In the genomic region with DNA sequence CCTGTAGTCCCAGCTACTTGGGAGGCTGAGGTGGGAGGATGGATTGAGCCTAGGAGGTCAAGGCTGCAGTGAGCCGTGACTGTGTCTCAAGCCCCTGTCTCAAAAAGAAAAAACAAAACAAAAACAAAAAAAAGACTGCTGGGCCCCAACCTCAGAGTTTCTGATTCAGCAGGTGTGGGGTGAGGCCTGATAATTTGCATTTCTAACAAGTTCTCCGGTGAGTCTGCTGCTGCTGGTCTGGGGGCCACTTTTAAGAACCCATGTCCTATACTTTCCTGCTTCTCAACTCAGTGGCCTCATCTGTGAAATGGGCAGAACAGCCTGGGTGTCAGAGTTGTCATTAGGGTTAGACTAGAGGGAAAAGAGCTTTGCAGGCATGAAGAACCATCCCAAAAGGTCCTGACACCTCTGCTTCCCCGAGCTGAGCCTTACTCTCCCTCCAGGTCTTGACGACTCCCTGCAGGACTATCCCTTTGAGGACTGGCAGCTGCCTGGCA, we compare ENCODE assay signal across 2 cellular contexts.
TF ChIP-seq lines count a peak whose summit lies in the region.

No MANE protein-coding gene starts in this region.

TF ChIP-seq in GM12878, 131 proteins besides CTCF, POLR2A, EP300 and RAD21:
- TF ChIP-seq TCF3 (IDR thresholded peaks at IDR 0.05; ENCODE audit: borderline replicate concordance, insufficient read depth, low read depth, low read length) (no peak), MYC (IDR thresholded peaks at IDR 0.05; ENCODE audit: insufficient read depth, insufficient read length, insufficient replicate concordance, low read length, severe bottlenecking) (no peak), WRNIP1 (IDR thresholded peaks at IDR 0.05; ENCODE audit: borderline replicate concordance, low read depth, low read length) (no peak), RBBP5 (conservative IDR thresholded peaks at IDR 0.05) (no peak), NR2C2 (IDR thresholded peaks at IDR 0.05; ENCODE audit: borderline replicate concordance, control insufficient read depth, insufficient read length, low read depth) (no peak), BCL11A (IDR thresholded peaks at IDR 0.05; ENCODE audit: low read depth, low read length) (no peak), HDGF (IDR thresholded peaks at IDR 0.05) (no peak), CREB1 (IDR thresholded peaks at IDR 0.05; ENCODE audit: low read depth) (no peak), ZNF274 (IDR thresholded peaks at IDR 0.05; ENCODE audit: insufficient read depth, insufficient read length) (no peak), SPI1 (IDR thresholded peaks at IDR 0.05; ENCODE audit: borderline replicate concordance, insufficient read depth, low read depth, low read length) (no peak), ESRRA (IDR thresholded peaks at IDR 0.05; ENCODE audit: low read length) (no peak), BACH1 (IDR thresholded peaks at IDR 0.05; ENCODE audit: borderline replicate concordance) (no peak)
- TF ChIP-seq, protein P1, sequence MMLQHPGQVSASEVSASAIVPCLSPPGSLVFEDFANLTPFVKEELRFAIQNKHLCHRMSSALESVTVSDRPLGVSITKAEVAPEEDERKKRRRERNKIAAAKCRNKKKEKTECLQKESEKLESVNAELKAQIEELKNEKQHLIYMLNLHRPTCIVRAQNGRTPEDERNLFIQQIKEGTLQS (IDR thresholded peaks at IDR 0.05; ENCODE audit: borderline replicate concordance, extremely low read depth, low read depth, low read length) = no peak
- TF ChIP-seq, protein P2, sequence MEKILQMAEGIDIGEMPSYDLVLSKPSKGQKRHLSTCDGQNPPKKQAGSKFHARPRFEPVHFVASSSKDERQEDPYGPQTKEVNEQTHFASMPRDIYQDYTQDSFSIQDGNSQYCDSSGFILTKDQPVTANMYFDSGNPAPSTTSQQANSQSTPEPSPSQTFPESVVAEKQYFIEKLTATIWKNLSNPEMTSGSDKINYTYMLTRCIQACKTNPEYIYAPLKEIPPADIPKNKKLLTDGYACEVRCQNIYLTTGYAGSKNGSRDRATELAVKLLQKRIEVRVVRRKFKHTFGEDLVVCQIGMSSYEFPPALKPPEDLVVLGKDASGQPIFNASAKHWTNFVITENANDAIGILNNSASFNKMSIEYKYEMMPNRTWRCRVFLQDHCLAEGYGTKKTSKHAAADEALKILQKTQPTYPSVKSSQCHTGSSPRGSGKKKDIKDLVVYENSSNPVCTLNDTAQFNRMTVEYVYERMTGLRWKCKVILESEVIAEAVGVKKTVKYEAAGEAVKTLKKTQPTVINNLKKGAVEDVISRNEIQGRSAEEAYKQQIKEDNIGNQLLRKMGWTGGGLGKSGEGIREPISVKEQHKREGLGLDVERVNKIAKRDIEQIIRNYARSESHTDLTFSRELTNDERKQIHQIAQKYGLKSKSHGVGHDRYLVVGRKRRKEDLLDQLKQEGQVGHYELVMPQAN (conservative IDR thresholded peaks at IDR 0.05) = no peak

TF ChIP-seq in WTC11, 78 proteins besides CTCF, POLR2A, EP300 and RAD21:
- TF ChIP-seq, protein P3, sequence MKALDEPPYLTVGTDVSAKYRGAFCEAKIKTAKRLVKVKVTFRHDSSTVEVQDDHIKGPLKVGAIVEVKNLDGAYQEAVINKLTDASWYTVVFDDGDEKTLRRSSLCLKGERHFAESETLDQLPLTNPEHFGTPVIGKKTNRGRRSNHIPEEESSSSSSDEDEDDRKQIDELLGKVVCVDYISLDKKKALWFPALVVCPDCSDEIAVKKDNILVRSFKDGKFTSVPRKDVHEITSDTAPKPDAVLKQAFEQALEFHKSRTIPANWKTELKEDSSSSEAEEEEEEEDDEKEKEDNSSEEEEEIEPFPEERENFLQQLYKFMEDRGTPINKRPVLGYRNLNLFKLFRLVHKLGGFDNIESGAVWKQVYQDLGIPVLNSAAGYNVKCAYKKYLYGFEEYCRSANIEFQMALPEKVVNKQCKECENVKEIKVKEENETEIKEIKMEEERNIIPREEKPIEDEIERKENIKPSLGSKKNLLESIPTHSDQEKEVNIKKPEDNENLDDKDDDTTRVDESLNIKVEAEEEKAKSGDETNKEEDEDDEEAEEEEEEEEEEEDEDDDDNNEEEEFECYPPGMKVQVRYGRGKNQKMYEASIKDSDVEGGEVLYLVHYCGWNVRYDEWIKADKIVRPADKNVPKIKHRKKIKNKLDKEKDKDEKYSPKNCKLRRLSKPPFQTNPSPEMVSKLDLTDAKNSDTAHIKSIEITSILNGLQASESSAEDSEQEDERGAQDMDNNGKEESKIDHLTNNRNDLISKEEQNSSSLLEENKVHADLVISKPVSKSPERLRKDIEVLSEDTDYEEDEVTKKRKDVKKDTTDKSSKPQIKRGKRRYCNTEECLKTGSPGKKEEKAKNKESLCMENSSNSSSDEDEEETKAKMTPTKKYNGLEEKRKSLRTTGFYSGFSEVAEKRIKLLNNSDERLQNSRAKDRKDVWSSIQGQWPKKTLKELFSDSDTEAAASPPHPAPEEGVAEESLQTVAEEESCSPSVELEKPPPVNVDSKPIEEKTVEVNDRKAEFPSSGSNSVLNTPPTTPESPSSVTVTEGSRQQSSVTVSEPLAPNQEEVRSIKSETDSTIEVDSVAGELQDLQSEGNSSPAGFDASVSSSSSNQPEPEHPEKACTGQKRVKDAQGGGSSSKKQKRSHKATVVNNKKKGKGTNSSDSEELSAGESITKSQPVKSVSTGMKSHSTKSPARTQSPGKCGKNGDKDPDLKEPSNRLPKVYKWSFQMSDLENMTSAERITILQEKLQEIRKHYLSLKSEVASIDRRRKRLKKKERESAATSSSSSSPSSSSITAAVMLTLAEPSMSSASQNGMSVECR (CRISPR knock-in tag; IDR thresholded peaks at IDR 0.05; ENCODE audit: borderline replicate concordance) = no peak
- TF ChIP-seq NR2C2 (CRISPR knock-in tag; IDR thresholded peaks at IDR 0.05) (no peak), HMGA2 (CRISPR knock-in tag; IDR thresholded peaks at IDR 0.05) (no peak), ZNF416 (CRISPR knock-in tag; IDR thresholded peaks at IDR 0.05) (no peak), ZNF423 (CRISPR knock-in tag; IDR thresholded peaks at IDR 0.05) (no peak)
